Comparison of ENCODE assay signal across 11 cellular contexts in genomic region chr5:66796306-66797292, GRCh38.
DNase-seq lines count a peak whose midpoint lies in the region; ATAC-seq and TF ChIP-seq lines count a peak whose summit lies in the region.
"Had no signal": no experiment of that assay in that cellular context is flagged by ENCODE, and none has a peak within 500 bp of the region (broad histone marks: within the 10 kb centered on the region; RNA-seq: fewer than 3 reads in every experiment).

No MANE protein-coding gene starts in this region.

- H3K4me1 ChIP-seq in body of pancreas, result no peaks in the 10 kb centered on the region

- no peaks in the 10 kb centered on the region for H3K36me3 ChIP-seq in body of pancreas (replicated peaks in 1 of 2; ENCODE audit: insufficient read depth in 1 of 2, low read depth in 2 of 2)

- no peaks in the 10 kb centered on the region for H3K9me3 Mint-ChIP-seq in neural crest cell
- H3K9me3 Mint-ChIP-seq: brain had no signal

- TF ChIP-seq CTCF in body of pancreas (IDR thresholded peaks at IDR 0.05), result peak in 4 of 7 experiments; percentile 21 to 33 (median 30)
- TF ChIP-seq CTCF in neural crest cell (conservative IDR thresholded peaks at IDR 0.05), result peak; percentile 35

- no peaks in the 10 kb centered on the region for H3K27me3 ChIP-seq in body of pancreas

- DNase-seq in G401 (ENCODE audit: low spot score), result peak; percentile 36
- DNase-seq in NCI-H1105 (lab: John Stamatoyannopoulos, UW), result peak; percentile 15
- DNase-seq in body of pancreas, result no peak
- DNase-seq in neural crest cell (ENCODE audit: low read depth, low spot score), result no peak
- DNase-seq in activated gamma-delta T cell treated with Interleukin-2 at 50 U/mL for 16 hours, result no peak
- DNase-seq: activated CD4-positive, alpha-beta T cell treated with anti-CD3 and anti-CD28 coated beads, Interleukin-2, amount 50 U/mL, for 48 hours; occipital lobe had no signal

- no peak overlapping the region for H3K4me3 ChIP-seq in body of pancreas

- intact Hi-C loops in body of pancreas (cut with DNase I), result no loop called here

- H3K27ac Mint-ChIP-seq in neural crest cell (ENCODE audit: unreplicated experiment), result no peak overlapping the region
- H3K27ac Mint-ChIP-seq: brain had no signal

- 72 to 81% methylated on average over 9 of the region's 9 CpGs for WGBS in body of pancreas, 2 donors

- H3K36me3 Mint-ChIP-seq in neural crest cell (ENCODE audit: low read depth), result no peaks in the 10 kb centered on the region
- H3K36me3 Mint-ChIP-seq: brain had no signal

- H3K4me3 Mint-ChIP-seq in neural crest cell, result no peak overlapping the region
- H3K4me3 Mint-ChIP-seq: brain had no signal

- peaks cover 3% of the 10 kb centered on the region for H3K27me3 Mint-ChIP-seq in neural crest cell (ENCODE audit: low read depth)

- no peaks in the 10 kb centered on the region for H3K9me3 ChIP-seq in body of pancreas

- no peak for ATAC-seq in body of pancreas
- ATAC-seq in GM21515 (IDR thresholded peaks at IDR 0.05; ENCODE audit: unreplicated experiment), result no peak
- ATAC-seq in HG02623 (IDR thresholded peaks at IDR 0.05; ENCODE audit: unreplicated experiment), result no peak
- ATAC-seq in HG03442 (IDR thresholded peaks at IDR 0.05; ENCODE audit: unreplicated experiment), result no peak

- H3K27ac ChIP-seq in body of pancreas, result no peak overlapping the region

- in situ Hi-C loops in G401 (cut with HindIII; ENCODE audit: low sequenced_read_pairs), result no loop called here

- TF ChIP-seq POLR2A in body of pancreas (IDR thresholded peaks at IDR 0.05), result no peak

- H3K4me1 Mint-ChIP-seq in neural crest cell, result no peaks in the 10 kb centered on the region
- H3K4me1 Mint-ChIP-seq: brain had no signal

Comparison
In these comparisons a context has a peak if more than half of its experiments do, and no peak if none do; other contexts are left out.
1. DNase-seq: peak in G401 (single experiment) and NCI-H1105 (single experiment); none in body of pancreas (0 of 4), neural crest cell (single experiment) and activated gamma-delta T cell treated with Interleukin-2 at 50 U/mL for 16 hours (single experiment).